ENCODE assay signal across 8 cellular contexts in the genomic region with DNA sequence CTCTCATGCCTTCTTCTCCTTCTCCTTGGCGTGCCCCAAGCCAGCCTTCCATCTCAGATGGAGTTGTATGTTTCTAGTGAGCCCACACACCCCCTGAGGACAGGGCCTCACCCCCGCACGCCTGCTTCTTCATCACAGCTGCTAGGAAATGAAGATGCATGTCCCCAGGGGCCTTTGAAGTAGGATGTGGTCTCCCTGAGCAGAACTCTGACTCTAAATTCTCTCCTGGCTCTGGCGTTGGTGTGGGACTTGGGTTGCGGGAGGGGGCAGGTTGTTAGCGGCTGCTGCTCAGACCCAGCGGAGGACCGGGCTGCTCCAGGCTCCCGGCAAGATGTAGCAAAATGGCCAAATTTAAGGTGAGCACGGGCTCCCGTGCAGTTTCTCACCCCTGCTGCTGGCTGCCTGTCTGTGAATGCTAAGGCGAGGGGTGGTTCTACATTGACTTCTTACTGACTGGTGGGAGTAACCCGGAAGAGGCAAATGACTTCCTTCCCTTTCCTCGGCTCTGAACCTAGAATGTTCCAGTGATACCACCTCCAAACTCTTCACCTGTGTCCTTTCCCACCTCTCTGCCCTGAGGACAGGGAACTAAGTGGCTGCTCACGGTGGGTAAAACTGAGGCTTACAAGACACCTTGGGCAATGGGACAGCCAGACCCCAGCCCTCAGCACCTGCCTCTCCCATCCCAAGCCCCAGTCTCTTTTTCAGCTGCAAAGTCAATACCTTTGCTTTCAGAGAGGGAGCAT. TPM values are rescaled to one million over a fixed set of nuclear protein-coding genes. Genes with fewer than 3 reads are reported as not detected.
DNase-seq lines count a peak whose midpoint lies in the region; ATAC-seq, FAIRE-seq and TF ChIP-seq lines count a peak whose summit lies in the region.

No MANE protein-coding gene starts in this region.

- H3K27me3 ChIP-seq in body of pancreas (no peaks in the 10 kb centered on the region), ovary (no peaks in the 10 kb centered on the region), left lung (no peaks in the 10 kb centered on the region)

- intact Hi-C loops in body of pancreas (cut with DNase I), result no loop called here
- intact Hi-C loops in sciatic nerve (cut with DNase I), result no loop called here
- intact Hi-C loops in ovary (cut with DNase I), result no loop called here
- intact Hi-C loops in left lung (cut with DNase I), result no loop called here

- WGBS in body of pancreas, 2 donors, result 59 to 61% methylated on average over 15 of the region's 15 CpGs
- 83 to 89% (median 86%) methylated on average over 15 of the region's 15 CpGs for WGBS in ovary, 3 donors

- no peak overlapping the region for H3K4me3 ChIP-seq in body of pancreas
- H3K4me3 ChIP-seq in ovary, result no peak overlapping the region
- H3K4me3 ChIP-seq in left lung, result no peak overlapping the region

- no peak for TF ChIP-seq EP300 in ovary (IDR thresholded peaks at IDR 0.05)

- TF ChIP-seq POLR2A in body of pancreas (IDR thresholded peaks at IDR 0.05) (no peak), ovary (IDR thresholded peaks at IDR 0.05) (no peak)

- H3K4me1 ChIP-seq in body of pancreas (peaks cover 59% of the 10 kb centered on the region), ovary (ENCODE audit: insufficient read depth) (peaks cover 11% of the 10 kb centered on the region), left lung (peaks cover 6 to 22% of the 10 kb centered on the region in 2 donors)

- H3K9me3 ChIP-seq in KOPT-K1 (ENCODE audit: insufficient read depth, low read length, poor library complexity, severe bottlenecking), result no peaks in the 10 kb centered on the region
- no peaks in the 10 kb centered on the region for H3K9me3 ChIP-seq in body of pancreas
- H3K9me3 ChIP-seq in ovary, result no peaks in the 10 kb centered on the region
- H3K9me3 ChIP-seq in left lung, result no peaks in the 10 kb centered on the region

- DNase-seq in body of pancreas (no peak), sciatic nerve (ENCODE audit: low spot score) (peak; percentile 37), RCC 7860 (ENCODE audit: low spot score) (no peak), NCI-H345 (lab: John Stamatoyannopoulos, UW) (no peak), ovary (no peak), left lung (no peak)

- TF ChIP-seq CTCF in body of pancreas (IDR thresholded peaks at IDR 0.05) (no peak), ovary (IDR thresholded peaks at IDR 0.05) (no peak), left lung (IDR thresholded peaks at IDR 0.05) (no peak)

- peak overlapping the region; percentile 61 for H3K27ac ChIP-seq in KOPT-K1 (ENCODE audit: low read depth, low read length, poor library complexity, severe bottlenecking)
- peak overlapping the region; percentile 56 to 77 (median 72) for H3K27ac ChIP-seq in body of pancreas
- H3K27ac ChIP-seq in ovary, result no peak overlapping the region
- H3K27ac ChIP-seq in left lung, result no peak overlapping the region

- H3K36me3 ChIP-seq in KOPT-K1 (ENCODE audit: insufficient read depth, low read length) (no peaks in the 10 kb centered on the region), body of pancreas (replicated peaks in 1 of 2; ENCODE audit: insufficient read depth in 1 of 2, low read depth in 2 of 2) (no peaks in the 10 kb centered on the region), ovary (no peaks in the 10 kb centered on the region), left lung (no peaks in the 10 kb centered on the region)

- ATAC-seq in GM18517 (IDR thresholded peaks at IDR 0.05; ENCODE audit: unreplicated experiment) (peak; percentile 55), body of pancreas (no peak), sciatic nerve (peak; percentile 7), left lung (no peak)

- no peak for FAIRE-seq in RCC 7860 (lab: Jason Lieb, UNC)

RNA-seq across cellular contexts. Expression of a gene that starts 8.8 kb away (rescaled TPM):
- total RNA-seq in body of pancreas (10 to 100 TPM; 12.2 to 14.8 TPM), sciatic nerve (22.5 TPM), ovary (10 to 100 TPM in 4 of 7 donors, 1 to 10 TPM in 3; 4.5 to 18.7 (median 10.0) TPM), left lung (10 to 100 TPM in 1 of 2 donors, 1 to 10 TPM in 1; 8.7 to 12.2 TPM)
- 1 to 10 TPM; 3.6 to 7.5 TPM for polyA plus RNA-seq in ovary

Comparison
In these comparisons a context has a peak if more than half of its experiments do, and no peak if none do; other contexts are left out.
1. ATAC-seq: peak in GM18517 (single experiment) and sciatic nerve (single experiment); none in body of pancreas (single experiment) and left lung (single experiment).
2. H3K27ac ChIP-seq: peak in KOPT-K1 (single experiment) and body of pancreas (4 of 4); none in ovary (0 of 2) and left lung (0 of 2).